Comparison of ENCODE assay signal across 12 cellular contexts in the genomic region with DNA sequence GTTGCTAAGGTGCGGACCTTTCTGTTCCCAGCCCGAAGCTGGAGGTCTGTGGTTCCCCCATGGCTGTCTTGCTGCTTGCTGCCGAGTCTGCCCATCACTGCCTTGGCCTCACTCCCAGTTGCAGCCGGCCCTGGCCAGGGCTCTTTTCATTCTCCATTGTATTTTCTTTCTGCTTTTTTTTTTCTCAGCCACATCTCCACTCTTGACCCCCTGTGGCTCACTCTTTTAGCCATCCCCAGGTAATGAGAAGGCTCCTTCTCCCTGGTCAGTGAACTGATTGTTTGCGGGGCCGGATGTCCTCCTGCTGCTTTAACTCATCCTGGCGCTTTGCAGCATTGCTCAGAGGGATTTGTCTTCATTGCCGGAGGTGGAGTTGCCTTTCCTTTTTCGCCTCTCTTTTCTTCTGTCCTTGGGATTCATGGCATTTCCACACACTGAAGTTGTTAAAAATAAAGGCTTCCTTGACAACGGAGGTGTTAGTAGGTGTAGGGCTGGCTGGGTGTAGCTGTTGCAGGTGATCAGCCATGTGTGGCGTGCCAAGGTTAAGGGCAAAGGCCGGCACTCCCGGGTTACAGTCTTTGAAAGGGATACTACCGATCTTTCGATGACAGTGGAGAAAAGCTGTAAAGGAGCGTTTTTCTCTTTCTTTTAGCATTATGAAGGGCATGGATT. TPM values are rescaled to one million over a fixed set of nuclear protein-coding genes. Genes with fewer than 3 reads are reported as not detected.
A peak's percentile ranks its signal among the peaks of the same experiment; 100 is the strongest.
DNase-seq lines count a peak whose midpoint lies in the region; TF ChIP-seq lines count a peak whose summit lies in the region.
"Had no signal": no experiment of that assay in that cellular context is flagged by ENCODE, and none has a peak within 500 bp of the region (broad histone marks: within the 10 kb centered on the region; RNA-seq: fewer than 3 reads in every experiment).

No MANE protein-coding gene starts in this region.

- peak; percentile 2 for DNase-seq in COLO829 (ENCODE audit: low spot score)
- DNase-seq in anterior cingulate cortex (lab: John Stamatoyannopoulos, UW) = peak in 51 of 58 donors; percentile 6 to 78 (median 48)
- DNase-seq in hypothalamus (lab: John Stamatoyannopoulos, UW) = peak in 42 of 51 donors; percentile 8 to 77 (median 54)
- DNase-seq in osteocyte (ENCODE audit: extremely low spot score, unreplicated experiment) = no peak
- no peak for DNase-seq in cortex of kidney (lab: John Stamatoyannopoulos, UW)
- no peak for DNase-seq in activated CD4-positive, alpha-beta T cell treated with anti-CD3 and anti-CD28 coated beads, Interleukin-2, amount 10 ng/mL, durations not matched to agents 24 days and 14 days
- DNase-seq in SHP77 (lab: John Stamatoyannopoulos, UW) = no peak
- no peak for DNase-seq in activated CD4-positive, CD25-positive, alpha-beta regulatory T cell (lab: John Stamatoyannopoulos, UW)
- DNase-seq: activated CD4-positive, alpha-beta T cell treated with anti-CD3 and anti-CD28 coated beads, Interleukin-2, amount 50 U/mL, for 48 hours; natural killer cell had no signal

- peak overlapping the region; percentile 62 for H3K27ac Mint-ChIP-seq in osteocyte (ENCODE audit: unreplicated experiment)
- H3K27ac Mint-ChIP-seq in activated CD4-positive, alpha-beta T cell treated with anti-CD3 and anti-CD28 coated beads, Interleukin-2, amount 10 ng/mL, durations not matched to agents 24 days and 14 days = no peak overlapping the region

- H3K4me1 Mint-ChIP-seq in osteocyte (ENCODE audit: unreplicated experiment) = peaks cover 26% of the 10 kb centered on the region
- peaks cover 5% of the 10 kb centered on the region for H3K4me1 Mint-ChIP-seq in activated CD4-positive, alpha-beta T cell treated with anti-CD3 and anti-CD28 coated beads, Interleukin-2, amount 10 ng/mL, durations not matched to agents 24 days and 14 days

- intact Hi-C loops in activated CD4-positive, alpha-beta T cell treated with anti-CD3 and anti-CD28 coated beads, Interleukin-2, amount 10 ng/mL, durations not matched to agents 24 days and 14 days (cut with micrococcal nuclease) = no loop called here

- no peaks in the 10 kb centered on the region for H3K9me3 Mint-ChIP-seq in osteocyte (ENCODE audit: unreplicated experiment)
- H3K9me3 Mint-ChIP-seq in activated CD4-positive, alpha-beta T cell treated with anti-CD3 and anti-CD28 coated beads, Interleukin-2, amount 10 ng/mL, durations not matched to agents 24 days and 14 days = no peaks in the 10 kb centered on the region
- H3K9me3 Mint-ChIP-seq: CD14-positive monocyte, IgD-negative memory B cell, natural killer cell had no signal

- H3K36me3 Mint-ChIP-seq in osteocyte (ENCODE audit: unreplicated experiment) = no peaks in the 10 kb centered on the region
- no peaks in the 10 kb centered on the region for H3K36me3 Mint-ChIP-seq in activated CD4-positive, alpha-beta T cell treated with anti-CD3 and anti-CD28 coated beads, Interleukin-2, amount 10 ng/mL, durations not matched to agents 24 days and 14 days (ENCODE audit: low read depth)
- H3K36me3 Mint-ChIP-seq: natural killer cell had no signal

- peak overlapping the region; percentile 49 for H3K4me3 Mint-ChIP-seq in osteocyte (ENCODE audit: unreplicated experiment)
- no peak overlapping the region for H3K4me3 Mint-ChIP-seq in activated CD4-positive, alpha-beta T cell treated with anti-CD3 and anti-CD28 coated beads, Interleukin-2, amount 10 ng/mL, durations not matched to agents 24 days and 14 days
- H3K4me3 Mint-ChIP-seq: CD14-positive monocyte, natural killer cell had no signal

- H3K27me3 Mint-ChIP-seq in osteocyte (ENCODE audit: unreplicated experiment) = no peaks in the 10 kb centered on the region
- no peaks in the 10 kb centered on the region for H3K27me3 Mint-ChIP-seq in activated CD4-positive, alpha-beta T cell treated with anti-CD3 and anti-CD28 coated beads, Interleukin-2, amount 10 ng/mL, durations not matched to agents 24 days and 14 days
- H3K27me3 Mint-ChIP-seq: IgD-negative memory B cell had no signal

- no peak for TF ChIP-seq CTCF in osteocyte (IDR thresholded peaks at IDR 0.05)

RNA-seq across cellular contexts. Expression of gene MAP2K6, which starts 34.1 kb away (rescaled TPM):
- total RNA-seq in osteocyte = 2.8 TPM in 2 replicates
- 1.4 and 1.8 TPM in 2 replicates for total RNA-seq in activated CD4-positive, alpha-beta T cell treated with anti-CD3 and anti-CD28 coated beads, Interleukin-2, amount 10 ng/mL, durations not matched to agents 24 days and 14 days

Comparison
In these comparisons a context has a peak if more than half of its experiments do, and no peak if none do; other contexts are left out.
1. DNase-seq: peak in COLO829 (single experiment), anterior cingulate cortex (51 of 58) and hypothalamus (42 of 51); none in osteocyte (single experiment), cortex of kidney (single experiment), activated CD4-positive, alpha-beta T cell treated with anti-CD3 and anti-CD28 coated beads, Interleukin-2, amount 10 ng/mL, durations not matched to agents 24 days and 14 days (single experiment), SHP77 (0 of 2) and activated CD4-positive, CD25-positive, alpha-beta regulatory T cell (0 of 4).